9 cellular contexts compared by ENCODE assay signal in genomic region chr1:223733898-223734852, GRCh38. TPM values are rescaled to one million over a fixed set of nuclear protein-coding genes. Genes with fewer than 3 reads are reported as not detected.
DNase-seq lines count a peak whose midpoint lies in the region; ATAC-seq and TF ChIP-seq lines count a peak whose summit lies in the region.
"Had no signal": no experiment of that assay in that cellular context is flagged by ENCODE, and none has a peak within 500 bp of the region (broad histone marks: within the 10 kb centered on the region; RNA-seq: fewer than 3 reads in every experiment).

No MANE protein-coding gene starts in this region.

- POLR2A ChIA-PET in PC-3 (lab: Charles Lee; ENCODE audit: unreplicated experiment): no interaction called here
- POLR2A ChIA-PET in GM10248 (lab: Yijun Ruan, JAX): no interaction called here

- H3K4ac ChIP-seq in mesenchymal stem cell (ENCODE audit: low read depth in 1 of 2, low read length in 2 of 2): peak overlapping the region in 1 of 2 experiments; percentile 40

- CTCF ChIA-PET in PC-3 (lab: Charles Lee): no interaction called here
- CTCF ChIA-PET in GM10248 (lab: Yijun Ruan, JAX): interaction anchor here (1.0 to 9.8 kb wide), 3 partner anchors 17 to 36 kb away, joined by 3 to 68 read pairs (median 3); no protein-coding TSS in a partner anchor

- ATAC-seq in PC-3 (no peak), HG02798 (IDR thresholded peaks at IDR 0.05; ENCODE audit: poor library complexity, unreplicated experiment) (no peak)

- H3K4me3 ChIP-seq in PC-3 (ENCODE audit: low read length): no peak overlapping the region
- H3K4me3 ChIP-seq in mesenchymal stem cell (ENCODE audit: insufficient read depth in 1 of 2, low read depth in 1 of 2, low read length in 2 of 2): no peak overlapping the region

- H4K91ac ChIP-seq in mesenchymal stem cell (ENCODE audit: low read length): peak overlapping the region; percentile 70

- H3K79me1 ChIP-seq in mesenchymal stem cell (replicated peaks; ENCODE audit: low read length, poor library complexity, severe bottlenecking): no peaks in the 10 kb centered on the region

- no TSS peak for BruUV-seq in PC-3 (replicated peaks; lab: Mats Ljungman, UMichigan)

- H4K8ac ChIP-seq in mesenchymal stem cell (ENCODE audit: low read length): peak overlapping the region; percentile 89

- intact Hi-C loops in PC-3 (cut with micrococcal nuclease): loop anchor here (2.0 kb wide), 2 partner anchors 19 to 33 kb away; no protein-coding TSS in a partner anchor

- H3K27ac ChIP-seq in PC-3 (ENCODE audit: low read length): peak overlapping the region; percentile 88
- peak overlapping the region; percentile 86 for H3K27ac ChIP-seq in caudate nucleus (ENCODE audit: low read depth, low read length)
- peak overlapping the region; percentile 78 for H3K27ac ChIP-seq in mesenchymal stem cell (ENCODE audit: low read length, poor library complexity, severe bottlenecking)
- H3K27ac ChIP-seq in substantia nigra (ENCODE audit: low read depth, low read length, poor library complexity, severe bottlenecking): peak overlapping the region; percentile 43

- peak overlapping the region in 1 of 2 experiments; percentile 23 for H3K23ac ChIP-seq in mesenchymal stem cell (ENCODE audit: low read length in 2 of 2)

- peak overlapping the region; percentile 44 for H3K9ac ChIP-seq in PC-3 (ENCODE audit: low read length)
- H3K9ac ChIP-seq in mesenchymal stem cell (ENCODE audit: low read length): peak overlapping the region; percentile 47

- H3K18ac ChIP-seq in mesenchymal stem cell (ENCODE audit: low read depth in 1 of 2, low read length in 2 of 2): peak overlapping the region; percentile 52 to 75

- H3K79me2 ChIP-seq in PC-3 (ENCODE audit: low read length): peaks cover 99% of the 10 kb centered on the region

- no peaks in the 10 kb centered on the region for H3K27me3 ChIP-seq in PC-3 (ENCODE audit: low read length)
- no peaks in the 10 kb centered on the region for H3K27me3 ChIP-seq in mesenchymal stem cell (ENCODE audit: control insufficient read depth in 1 of 2, insufficient read depth in 1 of 2, low read length in 2 of 2)

- H2BK12ac ChIP-seq in mesenchymal stem cell (ENCODE audit: low read length in 2 of 2): peak overlapping the region; percentile 21 to 61

- H3K14ac ChIP-seq in mesenchymal stem cell (ENCODE audit: low read length in 2 of 2): peak overlapping the region in 1 of 2 experiments; percentile 35

- H2BK120ac ChIP-seq in mesenchymal stem cell (ENCODE audit: low read depth, low read length): no peak overlapping the region

- DNase-seq in PC-3 (no peak), caudate nucleus (lab: John Stamatoyannopoulos, UW) (peak in 36 of 61 donors; percentile 8 to 76 (median 32)), mesenchymal stem cell (no peak), substantia nigra (lab: John Stamatoyannopoulos, UW) (peak in 32 of 49 donors; percentile 8 to 75 (median 44)), GM10248 (ENCODE audit: extremely low spot score) (no peak)
- no peak for DNase-seq in stimulated activated CD4-positive, alpha-beta T cell treated with anti-CD3 and anti-CD28 coated beads, Interleukin-1b, Interleukin-23, amount 100 ng/mL, for 48 hours
- DNase-seq: foreskin melanocyte, NCI-H1417 treated with DMSO at 0.1 percent for 48 hours had no signal

- no peak for TF ChIP-seq CTCF in PC-3 (conservative IDR thresholded peaks at IDR 0.05; ENCODE audit: low read depth, low read length)
- no peak for TF ChIP-seq CTCF in GM10248 (IDR thresholded peaks at IDR 0.05; ENCODE audit: control extremely low read depth, extremely low read depth, low read depth, missing control alignments)

- 75% methylated on average over 20 of the region's 20 CpGs for WGBS in mesenchymal stem cell

- H3K9me2 ChIP-seq in PC-3 (replicated peaks; ENCODE audit: low read length): no peaks in the 10 kb centered on the region

- no peak overlapping the region for H2BK15ac ChIP-seq in mesenchymal stem cell (ENCODE audit: low read depth, poor library complexity, severe bottlenecking)

- H2BK5ac ChIP-seq in mesenchymal stem cell (ENCODE audit: low read depth, low read length, poor library complexity, severe bottlenecking): no peak overlapping the region

- peak overlapping the region; percentile 70 for H3K4me2 ChIP-seq in PC-3 (ENCODE audit: low read length)
- H3K4me2 ChIP-seq in mesenchymal stem cell (ENCODE audit: low read length, poor library complexity, severe bottlenecking): no peak overlapping the region

- H4K20me1 ChIP-seq in PC-3 (ENCODE audit: low read length): peaks cover 42% of the 10 kb centered on the region

- H2AFZ ChIP-seq in PC-3 (ENCODE audit: low read length) (no peak overlapping the region), mesenchymal stem cell (ENCODE audit: low read depth, low read length) (no peak overlapping the region)

- H3K4me1 ChIP-seq in PC-3 (ENCODE audit: insufficient read depth, low read length) (peaks cover 58% of the 10 kb centered on the region), mesenchymal stem cell (ENCODE audit: control insufficient read depth, insufficient read depth, low read depth, low read length) (peaks cover 48% of the 10 kb centered on the region)

- peaks cover 6% of the 10 kb centered on the region for H3F3A ChIP-seq in PC-3 (ENCODE audit: low read length, unreplicated experiment)

- peaks cover 50% of the 10 kb centered on the region for H3K36me3 ChIP-seq in PC-3 (ENCODE audit: low read depth, low read length)
- H3K36me3 ChIP-seq in mesenchymal stem cell (ENCODE audit: control insufficient read depth in 1 of 2, insufficient read depth in 2 of 2, low read depth in 1 of 2, low read length in 2 of 2): peaks cover 26 to 40% of the 10 kb centered on the region in 2 experiments

- no peaks in the 10 kb centered on the region for H3K9me3 ChIP-seq in PC-3 (ENCODE audit: low read length)
- no peaks in the 10 kb centered on the region for H3K9me3 ChIP-seq in mesenchymal stem cell (ENCODE audit: control insufficient read depth, low read length)

- peak overlapping the region; percentile 38 for H2AK5ac ChIP-seq in mesenchymal stem cell (ENCODE audit: low read length, severe bottlenecking)

RNA-seq across cellular contexts. Expression of gene CAPN2, which starts 21.8 kb away (rescaled TPM):
- total RNA-seq in PC-3 (2014; rRNA removed): 1,259 and 1,457 TPM in 2 replicates
- 247 TPM for polyA plus RNA-seq in mesenchymal stem cell (2013, experiment 1 of 2)
- 249 TPM for polyA plus RNA-seq in mesenchymal stem cell (2013, experiment 2 of 2)

Comparison
In these comparisons a context has a peak if more than half of its experiments do, and no peak if none do; other contexts are left out.
1. DNase-seq: peak in caudate nucleus (36 of 61) and substantia nigra (32 of 49); none in PC-3 (single experiment), mesenchymal stem cell (single experiment), stimulated activated CD4-positive, alpha-beta T cell treated with anti-CD3 and anti-CD28 coated beads, Interleukin-1b, Interleukin-23, amount 100 ng/mL, for 48 hours (single experiment) and GM10248 (single experiment).
2. Peak in every context shown above with its lines, with median percentiles within 50 percentile points of each other: H3K27ac ChIP-seq.